ENCODE assay signal across 16 cellular contexts in the genomic region with DNA sequence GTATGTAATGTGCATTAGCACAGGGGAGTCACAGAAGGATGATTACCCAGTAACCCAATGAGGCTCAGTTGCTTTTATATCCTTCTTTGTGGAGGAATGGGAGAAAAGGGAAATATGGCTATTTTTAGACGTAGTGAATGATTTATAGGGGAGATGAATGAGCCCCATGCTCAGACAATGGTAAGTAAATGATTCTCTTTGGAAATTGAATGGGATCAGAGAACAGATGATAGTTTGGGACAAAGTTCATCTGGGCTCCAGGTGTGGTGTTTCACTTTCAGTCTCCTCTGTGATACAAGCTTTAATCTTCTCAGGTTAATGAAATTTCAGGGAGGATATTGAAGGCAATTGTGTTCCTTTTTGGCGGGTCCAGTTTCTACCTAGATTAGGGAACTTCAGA.
A peak's percentile ranks its signal among the peaks of the same experiment; 100 is the strongest.
DNase-seq lines count a peak whose midpoint lies in the region; ATAC-seq lines count a peak whose summit lies in the region.
"Had no signal": no experiment of that assay in that cellular context is flagged by ENCODE, and none has a peak within 500 bp of the region (broad histone marks: within the 10 kb centered on the region; RNA-seq: fewer than 3 reads in every experiment).

No MANE protein-coding gene starts in this region.

- CTCF ChIA-PET in activated naive CD4-positive, alpha-beta T cell treated with anti-CD3 and anti-CD28 coated beads, Interleukin-2, amount 10 ng/mL, durations not matched to agents 7 days and 5 days (lab: Charles Lee): interaction anchor here (1.7 to 3.8 kb wide), 4 partner anchors 15 to 63 kb away, joined by 4 to 31 read pairs (median 22); a partner anchor contains a TSS
- CTCF ChIA-PET in activated CD4-positive, alpha-beta memory T cell treated with anti-CD3 and anti-CD28 coated beads for 36 hours (lab: Charles Lee): interaction anchor here (0.9 to 1.6 kb wide), 3 partner anchors 10 to 28 kb away, joined by 3 to 4 read pairs (median 3); no protein-coding TSS in a partner anchor

- peaks cover 13% of the 10 kb centered on the region for H3K36me3 Mint-ChIP-seq in activated naive CD4-positive, alpha-beta T cell treated with anti-CD3 and anti-CD28 coated beads, Interleukin-2, amount 10 ng/mL, durations not matched to agents 7 days and 5 days
- peaks cover 1% of the 10 kb centered on the region for H3K36me3 Mint-ChIP-seq in activated CD4-positive, alpha-beta memory T cell treated with anti-CD3 and anti-CD28 coated beads for 36 hours
- no peaks in the 10 kb centered on the region for H3K36me3 Mint-ChIP-seq in stimulated activated memory B cell treated with anti-CD40 and anti-IgM and Interleukin-4, amounts not matched to agents 10 μg/mL and 1 μg/mL and 100 μg/mL, for 72 hours

- intact Hi-C loops in activated CD4-positive, alpha-beta memory T cell treated with anti-CD3 and anti-CD28 coated beads for 36 hours (cut with micrococcal nuclease): loop anchor here (5.0 kb wide), 1 partner anchor 619 kb away; a partner anchor contains a TSS

- peaks cover 4% of the 10 kb centered on the region for H3K27me3 Mint-ChIP-seq in activated naive CD4-positive, alpha-beta T cell treated with anti-CD3 and anti-CD28 coated beads, Interleukin-2, amount 10 ng/mL, durations not matched to agents 7 days and 5 days
- H3K27me3 Mint-ChIP-seq in activated CD4-positive, alpha-beta memory T cell treated with anti-CD3 and anti-CD28 coated beads for 36 hours: no peaks in the 10 kb centered on the region
- no peaks in the 10 kb centered on the region for H3K27me3 Mint-ChIP-seq in stimulated activated memory B cell treated with anti-CD40 and anti-IgM and Interleukin-4, amounts not matched to agents 10 μg/mL and 1 μg/mL and 100 μg/mL, for 72 hours

- POLR2A ChIA-PET in activated CD4-positive, alpha-beta memory T cell treated with anti-CD3 and anti-CD28 coated beads for 36 hours (lab: Charles Lee): interaction anchor here (1.1 to 4.5 kb wide), 2 partner anchors 32 to 67 kb away, joined by 4 to 57 read pairs; no protein-coding TSS in a partner anchor

- H3K9me3 Mint-ChIP-seq in activated naive CD4-positive, alpha-beta T cell treated with anti-CD3 and anti-CD28 coated beads, Interleukin-2, amount 10 ng/mL, durations not matched to agents 7 days and 5 days: peaks cover 1% of the 10 kb centered on the region
- H3K9me3 Mint-ChIP-seq in activated CD4-positive, alpha-beta memory T cell treated with anti-CD3 and anti-CD28 coated beads for 36 hours: no peaks in the 10 kb centered on the region
- peaks cover 3% of the 10 kb centered on the region for H3K9me3 Mint-ChIP-seq in stimulated activated memory B cell treated with anti-CD40 and anti-IgM and Interleukin-4, amounts not matched to agents 10 μg/mL and 1 μg/mL and 100 μg/mL, for 72 hours

- H3K27ac Mint-ChIP-seq in activated naive CD4-positive, alpha-beta T cell treated with anti-CD3 and anti-CD28 coated beads, Interleukin-2, amount 10 ng/mL, durations not matched to agents 7 days and 5 days: peak overlapping the region; percentile 97
- peak overlapping the region; percentile 53 for H3K27ac Mint-ChIP-seq in activated CD4-positive, alpha-beta memory T cell treated with anti-CD3 and anti-CD28 coated beads for 36 hours
- H3K27ac Mint-ChIP-seq in stimulated activated memory B cell treated with anti-CD40 and anti-IgM and Interleukin-4, amounts not matched to agents 10 μg/mL and 1 μg/mL and 100 μg/mL, for 72 hours: peak overlapping the region; percentile 65

- H3K4me3 Mint-ChIP-seq in activated naive CD4-positive, alpha-beta T cell treated with anti-CD3 and anti-CD28 coated beads, Interleukin-2, amount 10 ng/mL, durations not matched to agents 7 days and 5 days: peak overlapping the region; percentile 29
- no peak overlapping the region for H3K4me3 Mint-ChIP-seq in activated CD4-positive, alpha-beta memory T cell treated with anti-CD3 and anti-CD28 coated beads for 36 hours
- H3K4me3 Mint-ChIP-seq in stimulated activated memory B cell treated with anti-CD40 and anti-IgM and Interleukin-4, amounts not matched to agents 10 μg/mL and 1 μg/mL and 100 μg/mL, for 72 hours: no peak overlapping the region

- H3K4me1 Mint-ChIP-seq in activated naive CD4-positive, alpha-beta T cell treated with anti-CD3 and anti-CD28 coated beads, Interleukin-2, amount 10 ng/mL, durations not matched to agents 7 days and 5 days: peaks cover 59% of the 10 kb centered on the region
- peaks cover 45% of the 10 kb centered on the region for H3K4me1 Mint-ChIP-seq in activated CD4-positive, alpha-beta memory T cell treated with anti-CD3 and anti-CD28 coated beads for 36 hours (ENCODE audit: low read depth)
- H3K4me1 Mint-ChIP-seq in stimulated activated memory B cell treated with anti-CD40 and anti-IgM and Interleukin-4, amounts not matched to agents 10 μg/mL and 1 μg/mL and 100 μg/mL, for 72 hours: peaks cover 27% of the 10 kb centered on the region

- DNase-seq in activated naive CD4-positive, alpha-beta T cell treated with anti-CD3 and anti-CD28 coated beads, Interleukin-2, amount 10 ng/mL, durations not matched to agents 7 days and 5 days: no peak
- DNase-seq in activated naive CD4-positive, alpha-beta T cell (lab: John Stamatoyannopoulos, UW): no peak
- DNase-seq in activated CD4-positive, alpha-beta memory T cell treated with anti-CD3 and anti-CD28 coated beads for 36 hours: no peak
- DNase-seq in kidney tubule cell (ENCODE audit: low spot score) (peak; percentile 37), NCI-H1694 treated with DMSO at 0.1 percent for 48 hours (lab: John Stamatoyannopoulos, UW) (no peak), HPDE6-E6E7 (ENCODE audit: extremely low spot score) (no peak)
- DNase-seq in effector CD4-positive, alpha-beta T cell: no peak
- DNase-seq: activated gamma-delta T cell, DMS153, midbrain, NCI-H1930, NCI-H524 treated with DMSO at 0.1 percent for 48 hours, PC-9 had no signal

- no peak for ATAC-seq in stimulated activated memory B cell treated with anti-CD40 and anti-IgM and Interleukin-4, amounts not matched to agents 10 μg/mL and 1 μg/mL and 100 μg/mL, for 72 hours
- ATAC-seq: activated CD4-positive, CD25-positive, alpha-beta regulatory T cell treated with anti-CD3 and anti-CD28 coated beads, Interleukin-2, amount 50 U/mL, for 24 hours; HCT116 had no signal
